ENCODE assay signal across 8 cellular contexts in the genomic region with DNA sequence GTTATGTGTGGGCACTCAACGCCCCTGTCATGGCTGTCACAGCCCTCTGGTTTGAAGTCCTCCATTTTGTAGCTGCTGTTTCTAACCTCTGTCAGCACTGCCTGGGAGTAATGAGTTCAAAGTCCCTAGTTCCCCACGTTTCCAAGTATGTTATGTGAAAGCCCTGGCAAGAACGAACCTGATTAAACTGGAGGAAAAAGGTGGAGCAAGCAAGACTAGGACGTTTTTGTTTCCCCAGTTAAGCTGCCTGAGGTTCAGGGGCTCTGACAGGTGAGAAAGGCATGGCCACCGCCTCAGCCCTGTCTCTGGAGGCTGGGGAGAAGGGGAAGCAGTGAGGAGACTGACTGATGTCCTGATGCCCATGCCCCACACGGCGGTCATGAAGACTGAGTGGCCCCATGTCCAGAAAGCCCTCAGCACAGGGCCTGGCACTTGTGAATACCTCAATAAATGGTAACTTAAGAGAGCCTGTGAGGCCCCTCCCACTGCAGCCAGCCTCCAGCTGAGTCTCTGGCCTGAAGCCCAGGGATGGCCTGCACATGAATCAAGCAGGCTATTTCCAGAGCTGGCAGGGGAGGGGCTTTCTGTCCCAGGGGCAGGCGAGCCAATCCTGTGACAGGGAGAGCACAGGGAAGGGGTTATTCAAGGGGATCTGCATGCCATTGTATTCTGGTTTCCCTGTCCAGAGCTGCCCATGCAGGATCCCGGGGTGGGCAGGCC.
DNase-seq lines count a peak whose midpoint lies in the region; ATAC-seq and TF ChIP-seq lines count a peak whose summit lies in the region.

No MANE protein-coding gene starts in this region.

- peaks cover 2% of the 10 kb centered on the region for H3K36me3 Mint-ChIP-seq in chondrocyte (ENCODE audit: low read depth)

- DNase-seq in DMS79 treated with DMSO at 0.1 percent for 48 hours (lab: John Stamatoyannopoulos, UW) (peak; percentile 42), NCI-H226 (peak; percentile 82), chondrocyte (ENCODE audit: low spot score) (no peak), left colon (peak; percentile 87 to 96), stromal cell of bone marrow (ENCODE audit: low read depth) (peak; percentile 88), GM19238 (ENCODE audit: insufficient read length, low spot score) (no peak)
- DNase-seq in activated CD4-positive, CD25-positive, alpha-beta regulatory T cell (lab: John Stamatoyannopoulos, UW): no peak

- intact Hi-C loops in left colon (cut with DNase I, micrococcal nuclease): no loop called here

- no peak overlapping the region for H3K4me3 Mint-ChIP-seq in chondrocyte (ENCODE audit: unreplicated experiment)

- H3K27me3 Mint-ChIP-seq in chondrocyte (ENCODE audit: low read depth): no peaks in the 10 kb centered on the region

- peak; percentile 74 for ATAC-seq in left colon
- no peak for ATAC-seq in GM21576 (IDR thresholded peaks at IDR 0.05; ENCODE audit: unreplicated experiment)

- peak overlapping the region; percentile 65 for H3K27ac Mint-ChIP-seq in chondrocyte (ENCODE audit: unreplicated experiment)

- peaks cover 34% of the 10 kb centered on the region for H3K4me1 Mint-ChIP-seq in chondrocyte (ENCODE audit: low read depth)

- no peak for TF ChIP-seq CTCF in chondrocyte (IDR thresholded peaks at IDR 0.05)

- no peaks in the 10 kb centered on the region for H3K9me3 Mint-ChIP-seq in chondrocyte (ENCODE audit: low read depth)

Comparison
In these comparisons a context has a peak if more than half of its experiments do, and no peak if none do; other contexts are left out.
1. DNase-seq: peak in DMS79 treated with DMSO at 0.1 percent for 48 hours (single experiment), NCI-H226 (single experiment), left colon (2 of 2) and stromal cell of bone marrow (single experiment); none in chondrocyte (single experiment), activated CD4-positive, CD25-positive, alpha-beta regulatory T cell (0 of 4) and GM19238 (single experiment).